In genomic region chr6:30883743-30884520, GRCh38 we compare ENCODE assay signal across 8 cellular contexts. TPM values are rescaled to one million over a fixed set of nuclear protein-coding genes. Genes with fewer than 3 reads are reported as not detected.
A peak's percentile ranks its signal among the peaks of the same experiment; 100 is the strongest.
DNase-seq lines count a peak whose midpoint lies in the region; ATAC-seq and TF ChIP-seq lines count a peak whose summit lies in the region.

Gene DDR1, plus strand, starts transcription at chr6:30884519. Its CDS starts 4,211 bp downstream, at chr6:30888730.

- H3K9me3 Mint-ChIP-seq in endothelial cell (ENCODE audit: unreplicated experiment): no peaks in the 10 kb centered on the region
- H3K9me3 Mint-ChIP-seq in stimulated activated effector memory CD8-positive, alpha-beta T cell treated with anti-CD3 and anti-CD28 coated beads, Interleukin-12 subunit alpha, Interleukin-12 subunit beta, amount 100 ng/mL, for 72 hours: no peaks in the 10 kb centered on the region

- H3K36me3 ChIP-seq in mesendoderm (ENCODE audit: control insufficient read depth, insufficient read depth, low read length): no peaks in the 10 kb centered on the region

- H3K56ac ChIP-seq in mesendoderm (ENCODE audit: low read length): peak within 1 kb of the TSS; percentile 72

- peak within 1 kb of the TSS; percentile 77 for H4K8ac ChIP-seq in mesendoderm (ENCODE audit: low read depth, low read length)

- H3K4me1 ChIP-seq in mesendoderm (ENCODE audit: control insufficient read depth, low read depth, low read length): peaks cover 30% of the 10 kb centered on the region

- H3K27ac ChIP-seq in 22Rv1: peak within 1 kb of the TSS; percentile 98
- peak within 1 kb of the TSS; percentile 76 for H3K27ac ChIP-seq in mesendoderm (ENCODE audit: low read depth, low read length)

- WGBS in mesendoderm (ENCODE audit: extremely low coverage, insufficient coverage, low lambda C conversion rate): no CpG with 5 or more reads among the region's 60 CpGs

- ATAC-seq in GM18868 (IDR thresholded peaks at IDR 0.05; ENCODE audit: unreplicated experiment): peak; percentile 35
- ATAC-seq in stimulated activated effector memory CD8-positive, alpha-beta T cell treated with anti-CD3 and anti-CD28 coated beads, Interleukin-12 subunit alpha, Interleukin-12 subunit beta, amount 100 ng/mL, for 72 hours: peak; percentile 72
- ATAC-seq in GM19395 (IDR thresholded peaks at IDR 0.05; ENCODE audit: unreplicated experiment): no peak

- no peak for TF ChIP-seq CTCF in 22Rv1 (IDR thresholded peaks at IDR 0.05)
- TF ChIP-seq CTCF in endothelial cell (IDR thresholded peaks at IDR 0.05; ENCODE audit: unreplicated experiment): no peak

- H3K27me3 Mint-ChIP-seq in endothelial cell (ENCODE audit: unreplicated experiment): peaks cover 6% of the 10 kb centered on the region

- peak within 1 kb of the TSS; percentile 95 for H2AK5ac ChIP-seq in mesendoderm (ENCODE audit: low read length)

- H2BK5ac ChIP-seq in mesendoderm (ENCODE audit: low read length): peak within 1 kb of the TSS; percentile 68

- H3K27ac Mint-ChIP-seq in endothelial cell (ENCODE audit: unreplicated experiment): peak within 1 kb of the TSS; percentile 65
- peak within 1 kb of the TSS; percentile 87 for H3K27ac Mint-ChIP-seq in stimulated activated effector memory CD8-positive, alpha-beta T cell treated with anti-CD3 and anti-CD28 coated beads, Interleukin-12 subunit alpha, Interleukin-12 subunit beta, amount 100 ng/mL, for 72 hours

- H3K23ac ChIP-seq in mesendoderm (ENCODE audit: low read length): peak within 1 kb of the TSS; percentile 94

- H3K18ac ChIP-seq in mesendoderm (ENCODE audit: low read length): peak within 1 kb of the TSS; percentile 96

- H3K4me3 Mint-ChIP-seq in endothelial cell (ENCODE audit: unreplicated experiment): peak within 1 kb of the TSS; percentile 88
- peak within 1 kb of the TSS; percentile 73 for H3K4me3 Mint-ChIP-seq in stimulated activated effector memory CD8-positive, alpha-beta T cell treated with anti-CD3 and anti-CD28 coated beads, Interleukin-12 subunit alpha, Interleukin-12 subunit beta, amount 100 ng/mL, for 72 hours

- H3K4me1 Mint-ChIP-seq in endothelial cell (ENCODE audit: unreplicated experiment): peaks cover 29% of the 10 kb centered on the region
- peaks cover 31% of the 10 kb centered on the region for H3K4me1 Mint-ChIP-seq in stimulated activated effector memory CD8-positive, alpha-beta T cell treated with anti-CD3 and anti-CD28 coated beads, Interleukin-12 subunit alpha, Interleukin-12 subunit beta, amount 100 ng/mL, for 72 hours

- peaks cover 12% of the 10 kb centered on the region for H3K79me1 ChIP-seq in mesendoderm (ENCODE audit: low read length)

- H3K79me2 ChIP-seq in mesendoderm (ENCODE audit: control insufficient read depth, insufficient read depth, low read length): peaks cover 40% of the 10 kb centered on the region

- H3K9ac ChIP-seq in mesendoderm (ENCODE audit: low read length): peak within 1 kb of the TSS; percentile 77

- H4K5ac ChIP-seq in mesendoderm (ENCODE audit: low read length): no peak within 1 kb of the TSS

- H3K4me3 ChIP-seq in mesendoderm (ENCODE audit: low read length): peak within 1 kb of the TSS; percentile 47

- H3K4me2 ChIP-seq in mesendoderm (ENCODE audit: low read length): peak within 1 kb of the TSS; percentile 76

- no peaks in the 10 kb centered on the region for H3K36me3 Mint-ChIP-seq in endothelial cell (ENCODE audit: low read depth, unreplicated experiment)
- no peaks in the 10 kb centered on the region for H3K36me3 Mint-ChIP-seq in stimulated activated effector memory CD8-positive, alpha-beta T cell treated with anti-CD3 and anti-CD28 coated beads, Interleukin-12 subunit alpha, Interleukin-12 subunit beta, amount 100 ng/mL, for 72 hours

- peak within 1 kb of the TSS; percentile 60 for H3K4ac ChIP-seq in mesendoderm (ENCODE audit: low read depth, low read length)

- DNase-seq in NCI-H345 (lab: John Stamatoyannopoulos, UW) (peak; percentile 69), activated T-cell treated with anti-CD3 and anti-CD28 coated beads for 1 hour (ENCODE audit: low read depth) (peak; percentile 29), endothelial cell (ENCODE audit: low spot score) (no peak), mesendoderm (peak; percentile 68)
- peak in 1 of 2 donors; percentile 11 for DNase-seq in stimulated activated effector memory CD8-positive, alpha-beta T cell treated with anti-CD3 and anti-CD28 coated beads, Interleukin-12 subunit alpha, Interleukin-12 subunit beta, amount 100 ng/mL, for 72 hours (ENCODE audit: low spot score in 2 of 2)

- H2BK120ac ChIP-seq in mesendoderm (ENCODE audit: low read depth, low read length): peak within 1 kb of the TSS; percentile 79

- H2BK15ac ChIP-seq in mesendoderm (replicated peaks; ENCODE audit: low read depth): no peak within 1 kb of the TSS

- H3K27me3 ChIP-seq in mesendoderm (ENCODE audit: insufficient read depth, low read length, poor library complexity): no peaks in the 10 kb centered on the region

RNA-seq across cellular contexts. Expression of gene DDR1, which starts in this region (rescaled TPM):
- total RNA-seq in endothelial cell (ENCODE audit: unreplicated experiment): 8.2 TPM
- 59.0 TPM for polyA plus RNA-seq in mesendoderm (2013, experiment 1 of 2)
- 57.2 TPM for polyA plus RNA-seq in mesendoderm (2013, experiment 2 of 2)
